ENCODE assay signal across 9 cellular contexts in the genomic region with DNA sequence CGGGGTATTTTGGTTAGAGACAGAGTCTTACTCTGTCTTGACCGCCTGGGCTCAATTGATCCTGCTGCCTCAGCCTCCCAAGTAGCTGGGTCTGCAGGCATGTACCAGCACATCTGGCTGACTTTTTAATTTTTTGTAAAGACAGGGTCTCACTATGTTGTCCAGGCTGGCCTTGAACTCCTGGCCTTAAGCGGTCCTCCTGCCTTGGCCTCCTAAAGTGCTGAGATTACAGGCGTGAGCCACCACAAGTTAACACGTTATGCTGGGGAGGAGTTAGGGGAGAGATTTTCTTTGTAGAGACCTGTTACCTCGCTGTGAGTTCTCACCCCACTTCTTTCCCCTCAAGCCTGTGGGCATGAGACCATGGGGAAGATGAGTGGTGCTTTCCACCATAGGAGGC.
DNase-seq lines count a peak whose midpoint lies in the region; ATAC-seq lines count a peak whose summit lies in the region.
"Had no signal": no experiment of that assay in that cellular context is flagged by ENCODE, and none has a peak within 500 bp of the region (broad histone marks: within the 10 kb centered on the region; RNA-seq: fewer than 3 reads in every experiment).

No MANE protein-coding gene starts in this region.

- no peaks in the 10 kb centered on the region for H3K36me3 Mint-ChIP-seq in stimulated activated naive CD8-positive, alpha-beta T cell treated with anti-CD3 and anti-CD28 coated beads, Interleukin-15, Interleukin-2, amounts not matched to agents 100 ng/mL and 50 ng/mL, for 24 hours (ENCODE audit: low read depth)

- no peaks in the 10 kb centered on the region for H3K27me3 Mint-ChIP-seq in stimulated activated naive CD8-positive, alpha-beta T cell treated with anti-CD3 and anti-CD28 coated beads, Interleukin-15, Interleukin-2, amounts not matched to agents 100 ng/mL and 50 ng/mL, for 24 hours

- H3K4me1 Mint-ChIP-seq in stimulated activated naive CD8-positive, alpha-beta T cell treated with anti-CD3 and anti-CD28 coated beads, Interleukin-15, Interleukin-2, amounts not matched to agents 100 ng/mL and 50 ng/mL, for 24 hours (ENCODE audit: low read depth) = peaks cover 29% of the 10 kb centered on the region

- peak overlapping the region; percentile 58 for H3K27ac Mint-ChIP-seq in stimulated activated naive CD8-positive, alpha-beta T cell treated with anti-CD3 and anti-CD28 coated beads, Interleukin-15, Interleukin-2, amounts not matched to agents 100 ng/mL and 50 ng/mL, for 24 hours

- no peak overlapping the region for H3K4me3 Mint-ChIP-seq in stimulated activated naive CD8-positive, alpha-beta T cell treated with anti-CD3 and anti-CD28 coated beads, Interleukin-15, Interleukin-2, amounts not matched to agents 100 ng/mL and 50 ng/mL, for 24 hours

- H3K9me3 Mint-ChIP-seq in stimulated activated naive CD8-positive, alpha-beta T cell treated with anti-CD3 and anti-CD28 coated beads, Interleukin-15, Interleukin-2, amounts not matched to agents 100 ng/mL and 50 ng/mL, for 24 hours = no peaks in the 10 kb centered on the region

- DNase-seq in stimulated activated naive CD8-positive, alpha-beta T cell treated with anti-CD3 and anti-CD28 coated beads, Interleukin-15, Interleukin-2, amounts not matched to agents 100 U/mL and 50 U/mL, for 24 hours = no peak
- DNase-seq: activated CD4-positive, alpha-beta T cell treated with anti-CD3 and anti-CD28 coated beads, Interleukin-2, amount 50 U/mL, for 48 hours; DMS53; foreskin keratinocyte; GOT3; stimulated activated CD4-positive, alpha-beta T cell treated with anti-CD3 and anti-CD28 coated beads, Interleukin-4, amount 100 ng/mL, for 24 hours; SW 1271 had no signal

- ATAC-seq in stimulated activated naive CD8-positive, alpha-beta T cell treated with anti-CD3 and anti-CD28 coated beads, Interleukin-15, Interleukin-2, amounts not matched to agents 100 U/mL and 50 U/mL, for 24 hours = no peak
- ATAC-seq: foreskin keratinocyte, GM12878 had no signal
